ENCODE assay signal across 10 cellular contexts in genomic region chr3:111723293-111723963, GRCh38. TPM values are rescaled to one million over a fixed set of nuclear protein-coding genes. Genes with fewer than 3 reads are reported as not detected.
DNase-seq lines count a peak whose midpoint lies in the region; ATAC-seq and TF ChIP-seq lines count a peak whose summit lies in the region.
"Had no signal": no experiment of that assay in that cellular context is flagged by ENCODE, and none has a peak within 500 bp of the region (broad histone marks: within the 10 kb centered on the region; RNA-seq: fewer than 3 reads in every experiment).

No MANE protein-coding gene starts in this region.

- TF ChIP-seq POLR2A in tibial nerve (IDR thresholded peaks at IDR 0.05) = no peak

- H3K27me3 ChIP-seq in AG04450 (ENCODE audit: control insufficient read depth, insufficient read depth, low read length) = no peaks in the 10 kb centered on the region
- no peaks in the 10 kb centered on the region for H3K27me3 ChIP-seq in fibroblast of lung (ENCODE audit: control insufficient read depth, insufficient read depth, low read length)
- H3K27me3 ChIP-seq in tibial nerve = no peaks in the 10 kb centered on the region

- H3K9me3 ChIP-seq in AG04450 (ENCODE audit: control insufficient read depth, insufficient read depth, low read length) (no peaks in the 10 kb centered on the region), fibroblast of lung (ENCODE audit: control insufficient read depth, insufficient read depth, low read depth, low read length) (no peaks in the 10 kb centered on the region), tibial nerve (no peaks in the 10 kb centered on the region)

- H3K79me2 ChIP-seq in fibroblast of lung (ENCODE audit: control insufficient read depth, insufficient read depth, low read length) = no peaks in the 10 kb centered on the region

- no peak for TF ChIP-seq EP300 in tibial nerve (IDR thresholded peaks at IDR 0.05)

- H3K9ac ChIP-seq in fibroblast of lung (ENCODE audit: insufficient read depth, low read length) = no peak overlapping the region

- H3K36me3 ChIP-seq in fibroblast of lung (ENCODE audit: control insufficient read depth, insufficient read depth, low read length) = no peaks in the 10 kb centered on the region
- no peaks in the 10 kb centered on the region for H3K36me3 ChIP-seq in tibial nerve

- POLR2A ChIA-PET in AG04450 (lab: Yijun Ruan, JAX) = no interaction called here

- no peak overlapping the region for H3K4me3 ChIP-seq in AG04450 (ENCODE audit: low read depth, low read length)
- no peak overlapping the region for H3K4me3 ChIP-seq in fibroblast of lung (replicated peaks in 1 of 4; ENCODE audit: control extremely low read depth in 1 of 4, insufficient read depth in 1 of 4, low read depth in 3 of 4, low read length in 4 of 4)
- no peak overlapping the region for H3K4me3 ChIP-seq in tibial nerve

- H3K27ac ChIP-seq in AG04450 (ENCODE audit: low read depth, low read length) = no peak overlapping the region
- no peak overlapping the region for H3K27ac ChIP-seq in fibroblast of lung (ENCODE audit: insufficient read depth, low read length)
- H3K27ac ChIP-seq in tibial nerve = peak overlapping the region in 2 of 4 donors; percentile 62 to 73

- peak overlapping the region; percentile 16 for H3K4me2 ChIP-seq in fibroblast of lung (ENCODE audit: extremely low read depth, insufficient read depth, low read length)

- peak; percentile 65 for ATAC-seq in GM21526 (IDR thresholded peaks at IDR 0.05; ENCODE audit: low FRiP score, unreplicated experiment)
- ATAC-seq: Panc1 had no signal

- no peak overlapping the region for H2AFZ ChIP-seq in fibroblast of lung (ENCODE audit: low read length)

- H3K4me1 ChIP-seq in fibroblast of lung (ENCODE audit: control insufficient read depth, extremely low read depth, insufficient read depth, low read length) (peaks cover 3% of the 10 kb centered on the region), tibial nerve (peaks cover 0 to 26% (median 7%) of the 10 kb centered on the region in 4 donors)

- CTCF ChIA-PET in AG04450 (lab: Charles Lee) = interaction anchor here (0.9 to 12.3 kb wide), 5 partner anchors 8 to 242 kb away, joined by 3 to 276 read pairs (median 9); partner anchors contain the start of gene PHLDB2

- no peak for TF ChIP-seq CTCF in AG04450 (IDR thresholded peaks at IDR 0.05; ENCODE audit: low read depth, low read length)
- no peak for TF ChIP-seq CTCF in fibroblast of lung (conservative IDR thresholded peaks at IDR 0.05 in 1 of 2, IDR thresholded peaks at IDR 0.05 in 1 of 2; ENCODE audit: low read depth in 1 of 2, low read length in 2 of 2)
- TF ChIP-seq CTCF in tibial nerve (IDR thresholded peaks at IDR 0.05) = no peak

- WGBS in tibial nerve, 2 donors = 67 to 81% methylated on average over 4 of the region's 4 CpGs

- DNase-seq in AG04450 (ENCODE audit: low read depth, low spot score) (peak; percentile 47), NCI-H2081 (lab: John Stamatoyannopoulos, UW) (peak; percentile 53 to 90), fibroblast of lung (ENCODE audit: low read depth in 2 of 2) (peak; percentile 86 to 93), NCI-H1436 (lab: John Stamatoyannopoulos, UW) (no peak), NCI-H1048 (lab: John Stamatoyannopoulos, UW) (no peak), tibial nerve (ENCODE audit: low spot score in 2 of 2) (no peak)
- no peak for DNase-seq in central memory CD4-positive, alpha-beta T cell
- DNase-seq: CD8-positive, alpha-beta memory T cell had no signal

- no peaks in the 10 kb centered on the region for H4K20me1 ChIP-seq in fibroblast of lung (ENCODE audit: control insufficient read depth, extremely low read depth, insufficient read depth, low read length)

RNA-seq across cellular contexts. Expression of gene PLCXD2, which starts 49.0 kb away (rescaled TPM):
- polyA plus RNA-seq in AG04450 (2011; rRNA removed) (0.52 and 0.72 TPM in 2 replicates), fibroblast of lung (0.17 and 0.24 TPM in 2 replicates)
- 1.5 and 2.3 TPM in 2 replicates for polyA minus RNA-seq in AG04450 (2011; rRNA and poly(A)+ RNA removed)
- total RNA-seq in fibroblast of lung (0.26 and 0.33 TPM in 2 replicates), tibial nerve (under 1 TPM; 0.20 to 0.66 (median 0.36) TPM)
- polyA plus RNA-seq in fibroblast of lung (2012) = 0.13 and 0.14 TPM in 2 replicates
- polyA minus RNA-seq in fibroblast of lung (ENCODE audit: low replicate concordance) = 0.07 and 0.63 TPM in 2 replicates

Comparison
In these comparisons a context has a peak if more than half of its experiments do, and no peak if none do; other contexts are left out.
1. DNase-seq: peak in AG04450 (single experiment), NCI-H2081 (2 of 2) and fibroblast of lung (2 of 2); none in NCI-H1436 (single experiment), central memory CD4-positive, alpha-beta T cell (single experiment), NCI-H1048 (single experiment) and tibial nerve (0 of 2).